In the genomic region with DNA sequence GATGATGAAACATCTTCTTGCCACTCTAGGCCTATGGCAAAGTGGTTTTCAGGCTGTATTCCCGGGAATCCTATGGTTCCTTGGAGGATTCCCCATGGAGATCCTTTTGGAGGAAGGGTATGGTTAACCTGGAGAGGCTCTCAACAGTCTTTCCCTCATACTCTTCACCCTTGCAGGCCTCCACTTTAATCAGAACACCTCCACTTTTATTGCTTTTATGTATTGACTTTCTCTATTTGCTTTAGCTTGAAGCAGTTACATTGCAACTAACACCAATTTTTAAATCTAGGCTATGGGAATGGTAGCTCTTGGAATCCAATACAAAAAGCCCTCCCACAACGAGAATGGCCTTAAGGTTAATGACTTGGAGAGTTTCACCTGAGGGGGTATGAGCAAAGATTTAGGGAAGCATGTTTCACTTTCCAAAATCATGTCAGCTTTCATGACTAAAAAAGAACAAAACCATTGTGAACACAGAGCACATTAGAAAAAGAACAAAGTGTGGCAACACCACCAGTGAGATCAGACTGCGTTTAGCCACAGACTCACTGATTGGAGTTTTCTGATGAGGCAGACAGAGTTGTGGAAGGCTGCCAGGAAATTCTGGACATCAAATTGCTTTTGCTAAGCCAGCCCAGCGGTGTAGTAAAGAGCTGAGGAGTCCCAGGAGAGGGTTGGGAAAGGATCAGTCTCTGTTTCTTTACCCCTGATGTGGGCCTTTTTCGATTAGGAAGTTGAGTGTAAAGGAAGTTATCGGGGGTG, we compare ENCODE assay signal across 12 cellular contexts.
DNase-seq lines count a peak whose midpoint lies in the region; ATAC-seq and TF ChIP-seq lines count a peak whose summit lies in the region.
"Had no signal": no experiment of that assay in that cellular context is flagged by ENCODE, and none has a peak within 500 bp of the region (broad histone marks: within the 10 kb centered on the region; RNA-seq: fewer than 3 reads in every experiment).

No MANE protein-coding gene starts in this region.

- H3K27me3 ChIP-seq in subcutaneous abdominal adipose tissue (ENCODE audit: control insufficient read depth in 5 of 5, insufficient read depth in 4 of 5, low read length in 5 of 5), result no peaks in the 10 kb centered on the region

- TF ChIP-seq CTCF in astrocyte of the spinal cord (IDR thresholded peaks at IDR 0.05; ENCODE audit: low read depth, low read length), result no peak

- H3K4me1 ChIP-seq in subcutaneous abdominal adipose tissue (ENCODE audit: control insufficient read depth in 5 of 5, insufficient read depth in 5 of 5, low read length in 5 of 5), result peaks cover 0 to 13% (median 9%) of the 10 kb centered on the region in 5 donors

- DNase-seq in DMS79 treated with DMSO at 0.1 percent for 48 hours (lab: John Stamatoyannopoulos, UW), result peak; percentile 35
- DNase-seq in DMS79 (lab: John Stamatoyannopoulos, UW), result no peak
- DNase-seq in astrocyte of the spinal cord (ENCODE audit: low read depth, low spot score), result peak; percentile 85
- peak; percentile 40 for DNase-seq in left ventricle myocardium superior
- DNase-seq in activated CD4-positive, alpha-beta T cell treated with anti-CD3 and anti-CD28 coated beads, Interleukin-2, amount 50 U/mL, for 4 hours, result no peak
- DNase-seq: 8988T; activated naive CD8-positive, alpha-beta T cell treated with anti-CD3 and anti-CD28 coated beads, Interleukin-2, amount 10 ng/mL, durations not matched to agents 7 days and 5 days; NCI-H524 treated with DMSO at 0.1 percent for 48 hours; stimulated activated naive CD8-positive, alpha-beta T cell treated with anti-CD3 and anti-CD28 coated beads, Interleukin-15, Interleukin-2, amounts not matched to agents 100 U/mL and 50 U/mL, for 24 hours had no signal

- intact Hi-C loops in left ventricle myocardium superior (cut with micrococcal nuclease), result no loop called here

- H3K9me3 ChIP-seq in subcutaneous abdominal adipose tissue (ENCODE audit: control insufficient read depth in 5 of 5, low read length in 5 of 5), result peaks cover 0 to 7% (median 0%) of the 10 kb centered on the region in 5 donors

- H3K9ac ChIP-seq in subcutaneous abdominal adipose tissue (ENCODE audit: low read length in 5 of 5), result no peak overlapping the region

- H3K4me3 ChIP-seq in astrocyte of the spinal cord (ENCODE audit: low read depth, low read length), result no peak overlapping the region
- no peak overlapping the region for H3K4me3 ChIP-seq in subcutaneous abdominal adipose tissue (ENCODE audit: low read depth in 1 of 5, low read length in 5 of 5)

- ATAC-seq in left ventricle myocardium superior (peak; percentile 86), HG03520 (IDR thresholded peaks at IDR 0.05; ENCODE audit: unreplicated experiment) (no peak), GM18907 (IDR thresholded peaks at IDR 0.05; ENCODE audit: unreplicated experiment) (no peak)
- ATAC-seq: stimulated activated naive CD8-positive, alpha-beta T cell treated with anti-CD3 and anti-CD28 coated beads, Interleukin-15, Interleukin-2, amounts not matched to agents 100 U/mL and 50 U/mL, for 24 hours had no signal

- peak overlapping the region; percentile 1 for H3K27ac ChIP-seq in subcutaneous abdominal adipose tissue (ENCODE audit: low read depth, low read length)

- no peaks in the 10 kb centered on the region for H3K36me3 ChIP-seq in subcutaneous abdominal adipose tissue (ENCODE audit: control insufficient read depth in 5 of 5, insufficient read depth in 5 of 5, low read length in 5 of 5)

- in situ Hi-C loops in astrocyte of the spinal cord (cut with HindIII; ENCODE audit: low sequenced_read_pairs), result no loop called here

Comparison
In these comparisons a context has a peak if more than half of its experiments do, and no peak if none do; other contexts are left out.
1. DNase-seq: peak in DMS79 treated with DMSO at 0.1 percent for 48 hours (single experiment), astrocyte of the spinal cord (single experiment) and left ventricle myocardium superior (single experiment); none in DMS79 (single experiment) and activated CD4-positive, alpha-beta T cell treated with anti-CD3 and anti-CD28 coated beads, Interleukin-2, amount 50 U/mL, for 4 hours (0 of 2).